In the genomic region with DNA sequence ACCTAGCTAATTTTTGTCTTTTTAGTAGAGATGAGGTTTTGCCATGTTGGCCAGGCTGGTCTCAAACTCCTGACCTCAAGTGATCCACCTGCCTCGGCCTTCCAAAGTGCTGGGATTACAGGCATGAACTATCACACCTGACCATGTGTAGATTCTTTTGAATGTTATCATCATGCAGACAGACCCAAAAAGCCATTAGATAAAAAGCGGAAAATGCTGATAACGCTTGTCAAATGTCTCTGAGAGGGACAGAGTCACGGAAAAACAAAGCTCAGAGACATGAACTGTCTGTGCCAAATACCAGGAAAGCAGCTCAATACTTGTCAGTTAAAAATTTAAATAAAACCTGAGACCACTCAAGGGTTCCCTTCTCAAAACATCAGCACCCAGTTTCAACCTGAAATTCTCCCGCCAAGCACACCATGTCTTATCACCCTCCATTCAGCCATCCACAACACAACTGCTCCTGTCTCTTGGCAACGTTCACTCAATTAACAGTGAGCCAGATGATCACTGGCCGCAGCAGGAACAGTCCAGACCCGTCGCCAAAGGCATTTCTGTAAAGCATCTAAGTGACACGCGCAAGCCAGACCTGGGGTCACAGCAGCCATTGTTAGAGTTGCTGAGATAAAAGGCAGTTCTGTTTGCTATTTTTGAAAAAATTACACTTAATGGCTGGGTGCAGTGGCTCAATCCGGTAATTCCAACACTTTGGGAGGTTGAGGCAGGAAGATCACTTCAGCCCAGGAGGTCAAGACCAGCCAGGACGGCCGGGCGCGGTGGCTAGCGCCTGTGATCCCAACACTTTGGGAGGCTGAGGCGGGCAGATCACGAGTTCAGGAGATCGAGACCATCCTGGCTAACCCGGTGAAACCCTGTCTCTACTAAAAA, we compare ENCODE assay signal across 1 cellular context.
TF ChIP-seq lines count a peak whose summit lies in the region.

No MANE protein-coding gene starts in this region.

TF ChIP-seq in K562, 482 proteins besides CTCF, POLR2A, EP300 and RAD21 (continued from another document and continues in another):
- TF ChIP-seq, protein P1, sequence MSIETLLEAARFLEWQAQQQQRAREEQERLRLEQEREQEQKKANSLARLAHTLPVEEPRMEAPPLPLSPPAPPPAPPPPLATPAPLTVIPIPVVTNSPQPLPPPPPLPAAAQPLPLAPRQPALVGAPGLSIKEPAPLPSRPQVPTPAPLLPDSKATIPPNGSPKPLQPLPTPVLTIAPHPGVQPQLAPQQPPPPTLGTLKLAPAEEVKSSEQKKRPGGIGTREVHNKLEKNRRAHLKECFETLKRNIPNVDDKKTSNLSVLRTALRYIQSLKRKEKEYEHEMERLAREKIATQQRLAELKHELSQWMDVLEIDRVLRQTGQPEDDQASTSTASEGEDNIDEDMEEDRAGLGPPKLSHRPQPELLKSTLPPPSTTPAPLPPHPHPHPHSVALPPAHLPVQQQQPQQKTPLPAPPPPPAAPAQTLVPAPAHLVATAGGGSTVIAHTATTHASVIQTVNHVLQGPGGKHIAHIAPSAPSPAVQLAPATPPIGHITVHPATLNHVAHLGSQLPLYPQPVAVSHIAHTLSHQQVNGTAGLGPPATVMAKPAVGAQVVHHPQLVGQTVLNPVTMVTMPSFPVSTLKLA (conservative IDR thresholded peaks at IDR 0.05): peak in 1 of 2 experiments; percentile 52; a peak in 2 of 4 replicates
- TF ChIP-seq PRPF4 (IDR thresholded peaks at IDR 0.05; ENCODE audit: insufficient read depth, low read depth, low read length, poor library complexity, severe bottlenecking) (no peak), CHD1 (IDR thresholded peaks at IDR 0.05; ENCODE audit: low read length) (no peak), NR4A1 (CRISPR knock-in tag; IDR thresholded peaks at IDR 0.05) (no peak), NR4A1 (tag; IDR thresholded peaks at IDR 0.05) (peak; percentile 20; the same call in 1 of the 2 replicates), ZNF324 (CRISPR knock-in tag; IDR thresholded peaks at IDR 0.05) (no peak), RBM14 (IDR thresholded peaks at IDR 0.05; ENCODE audit: borderline replicate concordance, insufficient read depth, low read depth, low read length) (no peak), PML (IDR thresholded peaks at IDR 0.05; ENCODE audit: low read length) (peak; percentile 22; the same call in 1 of the 2 replicates), HLTF (IDR thresholded peaks at IDR 0.05) (no peak), MTA2 (IDR thresholded peaks at IDR 0.05; ENCODE audit: low read depth) (peak; percentile 72), HMGN3 (IDR thresholded peaks at IDR 0.05; ENCODE audit: borderline replicate concordance, extremely low read depth, insufficient read length, low read depth, low read length) (no peak), U2AF1 (optimal IDR thresholded peaks at IDR 0.05; ENCODE audit: low read depth, low read length) (no peak), PTBP1 (IDR thresholded peaks at IDR 0.05; ENCODE audit: low read depth, low read length) (no peak), ELF4 (CRISPR knock-in tag; IDR thresholded peaks at IDR 0.05) (no peak), TAF1 (IDR thresholded peaks at IDR 0.05; ENCODE audit: control insufficient read depth, extremely low read depth, insufficient read depth, low read length, severe bottlenecking) (no peak), FOXP1 (CRISPR knock-in tag; IDR thresholded peaks at IDR 0.05) (no peak), ZNF3 (CRISPR knock-in tag; IDR thresholded peaks at IDR 0.05) (no peak), SRSF3 (IDR thresholded peaks at IDR 0.05; ENCODE audit: insufficient read depth, low read length) (no peak), SOX6 (IDR thresholded peaks at IDR 0.05) (peak; percentile 83), EHMT2 (IDR thresholded peaks at IDR 0.05) (no peak), ZNF316 (IDR thresholded peaks at IDR 0.05) (peak; percentile 49), POLR2G (IDR thresholded peaks at IDR 0.05; ENCODE audit: low read depth, low read length) (no peak), RBM25 (IDR thresholded peaks at IDR 0.05; ENCODE audit: low read depth, low read length, severe bottlenecking) (no peak), TRIM24 (IDR thresholded peaks at IDR 0.05) (peak in 1 of 2 experiments; percentile 48; a peak in 1 of 4 replicates), ZNF644 (tag; IDR thresholded peaks at IDR 0.05; ENCODE audit: low read depth) (0 out of 2 replicates have a peak, but pooled peaks have one; percentile 45), L3MBTL2 (IDR thresholded peaks at IDR 0.05) (peak; percentile 85), TAF7 (tag; IDR thresholded peaks at IDR 0.05) (no peak), ATF7 (IDR thresholded peaks at IDR 0.05) (peak; percentile 51), ZNF436 (CRISPR knock-in tag; IDR thresholded peaks at IDR 0.05) (no peak), HDAC2 (IDR thresholded peaks at IDR 0.05) (0 out of 2 replicates have a peak, but pooled peaks have one; percentile 30), ZNF445 (CRISPR knock-in tag; IDR thresholded peaks at IDR 0.05; ENCODE audit: low read depth) (no peak), NFIC (IDR thresholded peaks at IDR 0.05) (no peak; the same call in 1 of the 2 replicates), RCOR1 (IDR thresholded peaks at IDR 0.05; ENCODE audit: borderline replicate concordance in 1 of 2, low read depth in 2 of 2, low read length in 2 of 2) (peak in 1 of 2 experiments; percentile 56; a peak in 1 of 4 replicates), HOXB6 (CRISPR knock-in tag; IDR thresholded peaks at IDR 0.05; ENCODE audit: borderline replicate concordance) (no peak), MTF1 (CRISPR knock-in tag; IDR thresholded peaks at IDR 0.05; ENCODE audit: borderline replicate concordance) (no peak), ZNF778 (CRISPR knock-in tag; IDR thresholded peaks at IDR 0.05) (no peak), ZNF77 (CRISPR knock-in tag; IDR thresholded peaks at IDR 0.05) (no peak), ZC3H8 (IDR thresholded peaks at IDR 0.05) (no peak), ADNP (tag; IDR thresholded peaks at IDR 0.05) (peak; percentile 95), BCOR (IDR thresholded peaks at IDR 0.05) (no peak), NCOA6 (IDR thresholded peaks at IDR 0.05) (no peak), PHB (CRISPR knock-in tag; IDR thresholded peaks at IDR 0.05) (no peak), ZNF764 (CRISPR knock-in tag; IDR thresholded peaks at IDR 0.05; ENCODE audit: low read depth) (no peak), JUND (IDR thresholded peaks at IDR 0.05; ENCODE audit: borderline replicate concordance, low read depth, low read length) (peak; percentile 17; the same call in 1 of the 2 replicates), JUND (tag; IDR thresholded peaks at IDR 0.05; ENCODE audit: borderline replicate concordance, low read depth, low read length) (0 out of 3 replicates have a peak, but pooled peaks have one; percentile 22), ZNF354B (CRISPR knock-in tag; IDR thresholded peaks at IDR 0.05) (no peak), SIRT6 (IDR thresholded peaks at IDR 0.05; ENCODE audit: low read depth, low read length) (no peak), ZSCAN32 (CRISPR knock-in tag; IDR thresholded peaks at IDR 0.05) (no peak)
- TF ChIP-seq, protein P2, sequence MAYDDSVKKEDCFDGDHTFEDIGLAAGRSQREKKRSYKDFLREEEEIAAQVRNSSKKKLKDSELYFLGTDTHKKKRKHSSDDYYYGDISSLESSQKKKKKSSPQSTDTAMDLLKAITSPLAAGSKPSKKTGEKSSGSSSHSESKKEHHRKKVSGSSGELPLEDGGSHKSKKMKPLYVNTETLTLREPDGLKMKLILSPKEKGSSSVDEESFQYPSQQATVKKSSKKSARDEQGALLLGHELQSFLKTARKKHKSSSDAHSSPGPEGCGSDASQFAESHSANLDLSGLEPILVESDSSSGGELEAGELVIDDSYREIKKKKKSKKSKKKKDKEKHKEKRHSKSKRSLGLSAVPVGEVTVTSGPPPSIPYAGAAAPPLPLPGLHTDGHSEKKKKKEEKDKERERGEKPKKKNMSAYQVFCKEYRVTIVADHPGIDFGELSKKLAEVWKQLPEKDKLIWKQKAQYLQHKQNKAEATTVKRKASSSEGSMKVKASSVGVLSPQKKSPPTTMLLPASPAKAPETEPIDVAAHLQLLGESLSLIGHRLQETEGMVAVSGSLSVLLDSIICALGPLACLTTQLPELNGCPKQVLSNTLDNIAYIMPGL (CRISPR knock-in tag; IDR thresholded peaks at IDR 0.05): no peak
- TF ChIP-seq, protein P3, sequence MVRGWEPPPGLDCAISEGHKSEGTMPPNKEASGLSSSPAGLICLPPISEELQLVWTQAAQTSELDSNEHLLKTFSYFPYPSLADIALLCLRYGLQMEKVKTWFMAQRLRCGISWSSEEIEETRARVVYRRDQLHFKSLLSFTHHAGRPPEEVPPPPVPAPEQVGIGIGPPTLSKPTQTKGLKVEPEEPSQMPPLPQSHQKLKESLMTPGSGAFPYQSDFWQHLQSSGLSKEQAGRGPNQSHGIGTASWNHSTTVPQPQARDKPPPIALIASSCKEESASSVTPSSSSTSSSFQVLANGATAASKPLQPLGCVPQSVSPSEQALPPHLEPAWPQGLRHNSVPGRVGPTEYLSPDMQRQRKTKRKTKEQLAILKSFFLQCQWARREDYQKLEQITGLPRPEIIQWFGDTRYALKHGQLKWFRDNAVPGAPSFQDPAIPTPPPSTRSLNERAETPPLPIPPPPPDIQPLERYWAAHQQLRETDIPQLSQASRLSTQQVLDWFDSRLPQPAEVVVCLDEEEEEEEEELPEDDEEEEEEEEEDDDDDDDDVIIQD (CRISPR knock-in tag; IDR thresholded peaks at IDR 0.05): no peak
- TF ChIP-seq, protein P4, sequence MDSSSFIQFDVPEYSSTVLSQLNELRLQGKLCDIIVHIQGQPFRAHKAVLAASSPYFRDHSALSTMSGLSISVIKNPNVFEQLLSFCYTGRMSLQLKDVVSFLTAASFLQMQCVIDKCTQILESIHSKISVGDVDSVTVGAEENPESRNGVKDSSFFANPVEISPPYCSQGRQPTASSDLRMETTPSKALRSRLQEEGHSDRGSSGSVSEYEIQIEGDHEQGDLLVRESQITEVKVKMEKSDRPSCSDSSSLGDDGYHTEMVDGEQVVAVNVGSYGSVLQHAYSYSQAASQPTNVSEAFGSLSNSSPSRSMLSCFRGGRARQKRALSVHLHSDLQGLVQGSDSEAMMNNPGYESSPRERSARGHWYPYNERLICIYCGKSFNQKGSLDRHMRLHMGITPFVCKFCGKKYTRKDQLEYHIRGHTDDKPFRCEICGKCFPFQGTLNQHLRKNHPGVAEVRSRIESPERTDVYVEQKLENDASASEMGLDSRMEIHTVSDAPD (CRISPR knock-in tag; IDR thresholded peaks at IDR 0.05): no peak
- TF ChIP-seq, protein P5, sequence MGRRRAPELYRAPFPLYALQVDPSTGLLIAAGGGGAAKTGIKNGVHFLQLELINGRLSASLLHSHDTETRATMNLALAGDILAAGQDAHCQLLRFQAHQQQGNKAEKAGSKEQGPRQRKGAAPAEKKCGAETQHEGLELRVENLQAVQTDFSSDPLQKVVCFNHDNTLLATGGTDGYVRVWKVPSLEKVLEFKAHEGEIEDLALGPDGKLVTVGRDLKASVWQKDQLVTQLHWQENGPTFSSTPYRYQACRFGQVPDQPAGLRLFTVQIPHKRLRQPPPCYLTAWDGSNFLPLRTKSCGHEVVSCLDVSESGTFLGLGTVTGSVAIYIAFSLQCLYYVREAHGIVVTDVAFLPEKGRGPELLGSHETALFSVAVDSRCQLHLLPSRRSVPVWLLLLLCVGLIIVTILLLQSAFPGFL (CRISPR knock-in tag; IDR thresholded peaks at IDR 0.05): no peak
- TF ChIP-seq, protein P6, sequence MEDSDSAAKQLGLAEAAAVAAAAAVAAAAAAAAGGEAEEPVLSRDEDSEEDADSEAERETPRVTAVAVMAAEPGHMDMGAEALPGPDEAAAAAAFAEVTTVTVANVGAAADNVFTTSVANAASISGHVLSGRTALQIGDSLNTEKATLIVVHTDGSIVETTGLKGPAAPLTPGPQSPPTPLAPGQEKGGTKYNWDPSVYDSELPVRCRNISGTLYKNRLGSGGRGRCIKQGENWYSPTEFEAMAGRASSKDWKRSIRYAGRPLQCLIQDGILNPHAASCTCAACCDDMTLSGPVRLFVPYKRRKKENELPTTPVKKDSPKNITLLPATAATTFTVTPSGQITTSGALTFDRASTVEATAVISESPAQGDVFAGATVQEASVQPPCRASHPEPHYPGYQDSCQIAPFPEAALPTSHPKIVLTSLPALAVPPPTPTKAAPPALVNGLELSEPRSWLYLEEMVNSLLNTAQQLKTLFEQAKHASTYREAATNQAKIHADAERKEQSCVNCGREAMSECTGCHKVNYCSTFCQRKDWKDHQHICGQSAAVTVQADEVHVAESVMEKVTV (CRISPR knock-in tag; IDR thresholded peaks at IDR 0.05): no peak
- TF ChIP-seq, protein P7, sequence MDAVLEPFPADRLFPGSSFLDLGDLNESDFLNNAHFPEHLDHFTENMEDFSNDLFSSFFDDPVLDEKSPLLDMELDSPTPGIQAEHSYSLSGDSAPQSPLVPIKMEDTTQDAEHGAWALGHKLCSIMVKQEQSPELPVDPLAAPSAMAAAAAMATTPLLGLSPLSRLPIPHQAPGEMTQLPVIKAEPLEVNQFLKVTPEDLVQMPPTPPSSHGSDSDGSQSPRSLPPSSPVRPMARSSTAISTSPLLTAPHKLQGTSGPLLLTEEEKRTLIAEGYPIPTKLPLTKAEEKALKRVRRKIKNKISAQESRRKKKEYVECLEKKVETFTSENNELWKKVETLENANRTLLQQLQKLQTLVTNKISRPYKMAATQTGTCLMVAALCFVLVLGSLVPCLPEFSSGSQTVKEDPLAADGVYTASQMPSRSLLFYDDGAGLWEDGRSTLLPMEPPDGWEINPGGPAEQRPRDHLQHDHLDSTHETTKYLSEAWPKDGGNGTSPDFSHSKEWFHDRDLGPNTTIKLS (IDR thresholded peaks at IDR 0.05; ENCODE audit: borderline replicate concordance, low read depth): no peak
- TF ChIP-seq, protein P8, sequence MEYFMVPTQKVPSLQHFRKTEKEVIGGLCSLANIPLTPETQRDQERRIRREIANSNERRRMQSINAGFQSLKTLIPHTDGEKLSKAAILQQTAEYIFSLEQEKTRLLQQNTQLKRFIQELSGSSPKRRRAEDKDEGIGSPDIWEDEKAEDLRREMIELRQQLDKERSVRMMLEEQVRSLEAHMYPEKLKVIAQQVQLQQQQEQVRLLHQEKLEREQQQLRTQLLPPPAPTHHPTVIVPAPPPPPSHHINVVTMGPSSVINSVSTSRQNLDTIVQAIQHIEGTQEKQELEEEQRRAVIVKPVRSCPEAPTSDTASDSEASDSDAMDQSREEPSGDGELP (CRISPR knock-in tag; IDR thresholded peaks at IDR 0.05; ENCODE audit: borderline replicate concordance): peak; percentile 63; the same call in 1 of the 2 replicates
